ENCODE assay signal across 12 cellular contexts in the genomic region with DNA sequence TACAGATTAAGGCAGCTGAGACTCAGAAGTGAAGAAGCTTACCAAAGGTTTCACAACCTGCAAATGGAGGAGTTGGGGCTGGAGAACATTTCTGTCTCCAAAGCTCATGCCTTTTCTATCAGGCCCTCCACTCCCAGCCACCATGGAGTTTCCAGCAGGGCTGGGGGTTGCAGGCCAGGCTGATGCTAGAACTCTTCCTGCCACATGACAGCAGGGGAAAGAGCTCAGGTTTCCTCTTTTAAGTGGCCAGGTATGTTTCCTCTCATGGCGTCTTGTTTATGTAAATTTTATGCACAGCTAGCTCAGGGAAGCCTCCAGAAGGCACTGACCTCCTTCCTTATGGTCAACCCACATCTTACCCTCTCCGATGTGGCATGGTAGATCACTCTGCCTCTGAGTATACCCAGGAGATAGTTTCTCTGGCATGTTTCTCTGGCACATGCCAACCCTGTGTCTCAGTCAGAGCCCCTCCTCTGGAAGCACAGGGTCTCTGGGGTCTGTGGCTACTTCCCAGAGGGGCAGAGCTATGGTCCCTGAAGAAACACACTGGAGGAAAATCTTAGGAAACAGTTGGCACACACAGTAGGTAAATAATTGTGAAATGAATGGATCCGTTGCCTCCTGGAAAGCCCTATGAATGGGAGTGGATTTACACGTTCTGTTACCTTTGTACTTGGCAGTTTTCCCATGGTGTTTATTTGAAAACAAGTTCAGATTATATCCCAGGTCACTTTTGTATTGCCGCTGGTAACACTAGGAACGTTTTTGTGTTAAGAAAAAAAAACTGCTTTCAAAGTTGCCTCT. TPM values are rescaled to one million over a fixed set of nuclear protein-coding genes. Genes with fewer than 3 reads are reported as not detected.
DNase-seq lines count a peak whose midpoint lies in the region; ATAC-seq and TF ChIP-seq lines count a peak whose summit lies in the region.
"Had no signal": no experiment of that assay in that cellular context is flagged by ENCODE, and none has a peak within 500 bp of the region (broad histone marks: within the 10 kb centered on the region; RNA-seq: fewer than 3 reads in every experiment).

No MANE protein-coding gene starts in this region.

- no peak for ATAC-seq in stimulated activated naive CD8-positive, alpha-beta T cell treated with anti-CD3 and anti-CD28 coated beads, Interleukin-15, amount 100 ng/mL, for 72 hours
- no peak for ATAC-seq in stimulated activated naive CD8-positive, alpha-beta T cell treated with anti-CD3 and anti-CD28 coated beads, Interleukin-15, Interleukin-2, amounts not matched to agents 100 U/mL and 50 U/mL, for 24 hours
- peak; percentile 51 to 79 (median 62) for ATAC-seq in right lobe of liver
- ATAC-seq in GM21360 (IDR thresholded peaks at IDR 0.05; ENCODE audit: unreplicated experiment), result no peak
- no peak for ATAC-seq in left lung

- H3K4me1 Mint-ChIP-seq in stimulated activated naive CD8-positive, alpha-beta T cell treated with anti-CD3 and anti-CD28 coated beads, Interleukin-15, amount 100 ng/mL, for 72 hours, result peaks cover 48% of the 10 kb centered on the region
- H3K4me1 Mint-ChIP-seq in activated naive CD8-positive, alpha-beta T cell (ENCODE audit: low read depth), result peaks cover 40% of the 10 kb centered on the region

- no peaks in the 10 kb centered on the region for H3K9me3 Mint-ChIP-seq in stimulated activated naive CD8-positive, alpha-beta T cell treated with anti-CD3 and anti-CD28 coated beads, Interleukin-15, amount 100 ng/mL, for 72 hours
- H3K9me3 Mint-ChIP-seq in activated naive CD8-positive, alpha-beta T cell (ENCODE audit: low read depth), result no peaks in the 10 kb centered on the region

- TF ChIP-seq POLR2A in right lobe of liver (IDR thresholded peaks at IDR 0.05), result no peak

- no peak overlapping the region for H3K4me3 ChIP-seq in right lobe of liver
- no peak overlapping the region for H3K4me3 ChIP-seq in left lung
- H3K4me3 ChIP-seq: GM23248 had no signal

- no peak for DNase-seq in stimulated activated naive CD8-positive, alpha-beta T cell treated with anti-CD3 and anti-CD28 coated beads, Interleukin-15, amount 100 ng/mL, for 72 hours
- no peak for DNase-seq in stimulated activated naive CD8-positive, alpha-beta T cell treated with anti-CD3 and anti-CD28 coated beads, Interleukin-15, Interleukin-2, amounts not matched to agents 100 U/mL and 50 U/mL, for 24 hours
- DNase-seq in right lobe of liver, result peak in 1 of 3 donors; percentile 41
- no peak for DNase-seq in activated CD8-positive, alpha-beta memory T cell treated with anti-CD3 and anti-CD28 coated beads, Interleukin-2, amount 50 U/mL, for 48 hours
- DNase-seq in NCI-H1436 treated with DMSO at 0.1 percent for 48 hours (lab: John Stamatoyannopoulos, UW), result no peak
- DNase-seq in left lung, result no peak
- DNase-seq: caudate nucleus, DMS79 treated with DMSO at 0.1 percent for 48 hours had no signal

- H3K9me3 ChIP-seq in right lobe of liver (no peaks in the 10 kb centered on the region), left lung (no peaks in the 10 kb centered on the region)
- H3K9me3 ChIP-seq: upper lobe of left lung had no signal

- H3K36me3 ChIP-seq in right lobe of liver, result no peaks in the 10 kb centered on the region
- H3K36me3 ChIP-seq in left lung, result no peaks in the 10 kb centered on the region
- H3K36me3 ChIP-seq: upper lobe of left lung had no signal

- 22% methylated on average over 6 of the region's 6 CpGs for WGBS in right lobe of liver (ENCODE audit: insufficient coverage, low coverage, low lambda C conversion rate, missing lambda C conversion rate)

- H3K27me3 Mint-ChIP-seq in stimulated activated naive CD8-positive, alpha-beta T cell treated with anti-CD3 and anti-CD28 coated beads, Interleukin-15, amount 100 ng/mL, for 72 hours, result no peaks in the 10 kb centered on the region
- H3K27me3 Mint-ChIP-seq in activated naive CD8-positive, alpha-beta T cell, result no peaks in the 10 kb centered on the region

- H3K4me3 Mint-ChIP-seq in stimulated activated naive CD8-positive, alpha-beta T cell treated with anti-CD3 and anti-CD28 coated beads, Interleukin-15, amount 100 ng/mL, for 72 hours, result peak overlapping the region; percentile 22 to 26
- peak overlapping the region; percentile 30 for H3K4me3 Mint-ChIP-seq in activated naive CD8-positive, alpha-beta T cell

- TF ChIP-seq CTCF in right lobe of liver (IDR thresholded peaks at IDR 0.05), result no peak
- TF ChIP-seq CTCF in left lung (IDR thresholded peaks at IDR 0.05), result no peak

- H3K27ac Mint-ChIP-seq in stimulated activated naive CD8-positive, alpha-beta T cell treated with anti-CD3 and anti-CD28 coated beads, Interleukin-15, amount 100 ng/mL, for 72 hours, result peak overlapping the region in 1 of 2 donors; percentile 34
- H3K27ac Mint-ChIP-seq in activated naive CD8-positive, alpha-beta T cell, result peak overlapping the region; percentile 89

- H3K4me1 ChIP-seq in right lobe of liver (peaks cover 0 to 5% (median 0%) of the 10 kb centered on the region in 4 donors), left lung (no peaks in the 10 kb centered on the region)

- H3K27me3 ChIP-seq in right lobe of liver (no peaks in the 10 kb centered on the region), left lung (no peaks in the 10 kb centered on the region)
- H3K27me3 ChIP-seq: upper lobe of left lung had no signal

- H3K36me3 Mint-ChIP-seq in activated naive CD8-positive, alpha-beta T cell, result no peaks in the 10 kb centered on the region

- intact Hi-C loops in right lobe of liver (cut with DNase I) (no loop called here), left lung (cut with DNase I) (no loop called here)

- H3K27ac ChIP-seq in right lobe of liver (peak overlapping the region; percentile 47 to 76 (median 66)), left lung (peak overlapping the region in 1 of 2 donors; percentile 33)
- H3K27ac ChIP-seq: GM23248 had no signal

RNA-seq across cellular contexts. Expression of gene PDK3, which starts 28.9 kb away (rescaled TPM):
- total RNA-seq in right lobe of liver, result 10 to 100 TPM in 4 of 6 experiments, 1 to 10 TPM in 2; 8.6 to 17.5 (median 11.3) TPM
- 10 to 100 TPM; 18.1 to 21.2 TPM for total RNA-seq in left lung

Comparison
In these comparisons a context has a peak if more than half of its experiments do, and no peak if none do; other contexts are left out.
1. ATAC-seq: peak in right lobe of liver (4 of 4); none in stimulated activated naive CD8-positive, alpha-beta T cell treated with anti-CD3 and anti-CD28 coated beads, Interleukin-15, amount 100 ng/mL, for 72 hours (single experiment), stimulated activated naive CD8-positive, alpha-beta T cell treated with anti-CD3 and anti-CD28 coated beads, Interleukin-15, Interleukin-2, amounts not matched to agents 100 U/mL and 50 U/mL, for 24 hours (single experiment), GM21360 (single experiment) and left lung (single experiment).